6 cellular contexts compared by ENCODE assay signal in the genomic region with DNA sequence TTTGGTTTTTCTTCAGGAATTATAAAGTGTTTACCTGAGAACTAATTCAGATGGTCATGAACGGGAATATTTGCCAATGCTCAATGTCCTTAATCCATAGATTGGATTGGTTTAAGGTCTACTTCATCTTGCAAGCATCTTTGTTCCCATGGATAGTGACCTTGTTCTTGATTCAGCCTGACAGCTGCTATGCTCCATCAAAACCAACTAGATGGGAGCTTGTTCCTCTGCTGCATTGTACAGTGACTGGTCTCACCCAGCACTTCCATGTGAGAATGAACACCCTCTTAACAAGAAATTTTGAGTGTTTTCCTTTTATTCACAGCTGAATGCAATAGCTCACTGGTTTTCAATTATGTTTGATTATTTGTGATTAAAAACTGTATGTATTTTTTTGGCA.
"Had no signal": no experiment of that assay in that cellular context is flagged by ENCODE, and none has a peak within 500 bp of the region (broad histone marks: within the 10 kb centered on the region; RNA-seq: fewer than 3 reads in every experiment).

No MANE protein-coding gene starts in this region.

- H3K4me3 Mint-ChIP-seq: GM23338, H9 had no signal

- H3K4me2 ChIP-seq: GM23338 had no signal

- ATAC-seq: GM23338 had no signal

- FAIRE-seq: H1, HTR-8/SVneo had no signal

- DNase-seq: H9, HCEC 1CT, IMR-90 had no signal

- H3K4me1 Mint-ChIP-seq: GM23338, H9 had no signal

- H3K4me3 ChIP-seq: GM23338 had no signal

- H2AFZ ChIP-seq: GM23338 had no signal

- H3K9me3 Mint-ChIP-seq: GM23338, H9 had no signal

- H3K27ac Mint-ChIP-seq: GM23338, H9 had no signal
